1 cellular context compared by ENCODE assay signal in the genomic region with DNA sequence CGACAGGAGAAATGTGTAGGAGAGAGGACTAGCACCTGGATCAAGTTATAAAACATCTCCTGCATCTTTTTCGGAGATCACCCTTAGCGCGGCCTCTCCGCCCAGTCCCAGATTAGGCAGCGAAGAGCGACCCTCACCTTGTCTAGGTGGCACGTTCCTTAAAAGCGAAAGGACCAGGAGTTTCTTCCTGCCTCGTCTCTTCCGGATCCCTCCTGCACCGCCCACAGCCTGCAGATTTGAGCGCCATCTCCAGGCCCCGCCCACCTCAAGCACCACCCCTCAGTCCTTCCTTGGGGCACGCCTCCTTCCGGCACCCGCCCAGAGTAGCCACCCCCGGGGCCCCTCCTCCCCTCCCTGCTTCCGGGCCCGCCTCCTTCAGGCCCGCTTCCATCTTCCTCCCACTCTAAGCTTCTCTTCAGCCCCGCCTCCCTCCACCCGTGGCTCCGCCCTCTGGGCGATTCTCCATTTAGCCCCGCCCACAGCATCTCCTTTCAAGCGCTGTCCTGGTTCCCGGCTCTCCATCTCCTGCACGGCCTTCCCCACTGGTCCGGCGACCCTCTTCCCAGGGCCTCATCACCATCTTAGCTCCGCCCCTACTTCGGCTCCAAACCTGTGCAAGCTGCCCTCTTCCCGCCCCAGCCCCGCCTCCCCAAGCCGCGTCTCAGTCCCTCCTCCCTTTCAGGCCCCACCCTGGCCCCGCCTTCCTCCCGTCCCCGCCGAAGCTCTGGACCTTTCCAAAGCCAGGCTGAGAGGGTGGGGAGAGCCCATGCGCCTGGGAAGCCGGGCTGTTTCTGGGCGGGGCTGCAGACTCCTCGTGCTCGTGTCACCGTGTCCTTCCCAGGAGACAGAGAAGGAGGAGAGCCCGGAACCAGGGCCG.
TF ChIP-seq lines count a peak whose summit lies in the region.

No MANE protein-coding gene starts in this region.

TF ChIP-seq in HepG2, 621 proteins besides CTCF, POLR2A, EP300 and RAD21 (continued from another document):
- TF ChIP-seq, protein P1, sequence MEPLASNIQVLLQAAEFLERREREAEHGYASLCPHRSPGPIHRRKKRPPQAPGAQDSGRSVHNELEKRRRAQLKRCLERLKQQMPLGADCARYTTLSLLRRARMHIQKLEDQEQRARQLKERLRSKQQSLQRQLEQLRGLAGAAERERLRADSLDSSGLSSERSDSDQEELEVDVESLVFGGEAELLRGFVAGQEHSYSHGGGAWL (CRISPR knock-in tag; IDR thresholded peaks at IDR 0.05): peak; percentile 63
- TF ChIP-seq ZNF264 (CRISPR knock-in tag; IDR thresholded peaks at IDR 0.05) (0 out of 2 replicates have a peak, but pooled peaks have one; percentile 46), ZNF382 (CRISPR knock-in tag; IDR thresholded peaks at IDR 0.05; ENCODE audit: borderline replicate concordance) (no peak), IKZF4 (CRISPR knock-in tag; IDR thresholded peaks at IDR 0.05; ENCODE audit: borderline replicate concordance, low read depth, not compliant biosample characterization) (no peak), DNMT3B (CRISPR knock-in tag; conservative IDR thresholded peaks at IDR 0.05) (0 out of 2 replicates have a peak, but pooled peaks have one; percentile 51), CBFB (CRISPR knock-in tag; IDR thresholded peaks at IDR 0.05) (peak; percentile 62)
- TF ChIP-seq, protein P2, sequence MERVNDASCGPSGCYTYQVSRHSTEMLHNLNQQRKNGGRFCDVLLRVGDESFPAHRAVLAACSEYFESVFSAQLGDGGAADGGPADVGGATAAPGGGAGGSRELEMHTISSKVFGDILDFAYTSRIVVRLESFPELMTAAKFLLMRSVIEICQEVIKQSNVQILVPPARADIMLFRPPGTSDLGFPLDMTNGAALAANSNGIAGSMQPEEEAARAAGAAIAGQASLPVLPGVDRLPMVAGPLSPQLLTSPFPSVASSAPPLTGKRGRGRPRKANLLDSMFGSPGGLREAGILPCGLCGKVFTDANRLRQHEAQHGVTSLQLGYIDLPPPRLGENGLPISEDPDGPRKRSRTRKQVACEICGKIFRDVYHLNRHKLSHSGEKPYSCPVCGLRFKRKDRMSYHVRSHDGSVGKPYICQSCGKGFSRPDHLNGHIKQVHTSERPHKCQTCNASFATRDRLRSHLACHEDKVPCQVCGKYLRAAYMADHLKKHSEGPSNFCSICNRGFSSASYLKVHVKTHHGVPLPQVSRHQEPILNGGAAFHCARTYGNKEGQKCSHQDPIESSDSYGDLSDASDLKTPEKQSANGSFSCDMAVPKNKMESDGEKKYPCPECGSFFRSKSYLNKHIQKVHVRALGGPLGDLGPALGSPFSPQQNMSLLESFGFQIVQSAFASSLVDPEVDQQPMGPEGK (CRISPR knock-in tag; IDR thresholded peaks at IDR 0.05): peak; percentile 94
TF ChIP-seq in HepG2: peak in this region for 291.
